In the genomic region with DNA sequence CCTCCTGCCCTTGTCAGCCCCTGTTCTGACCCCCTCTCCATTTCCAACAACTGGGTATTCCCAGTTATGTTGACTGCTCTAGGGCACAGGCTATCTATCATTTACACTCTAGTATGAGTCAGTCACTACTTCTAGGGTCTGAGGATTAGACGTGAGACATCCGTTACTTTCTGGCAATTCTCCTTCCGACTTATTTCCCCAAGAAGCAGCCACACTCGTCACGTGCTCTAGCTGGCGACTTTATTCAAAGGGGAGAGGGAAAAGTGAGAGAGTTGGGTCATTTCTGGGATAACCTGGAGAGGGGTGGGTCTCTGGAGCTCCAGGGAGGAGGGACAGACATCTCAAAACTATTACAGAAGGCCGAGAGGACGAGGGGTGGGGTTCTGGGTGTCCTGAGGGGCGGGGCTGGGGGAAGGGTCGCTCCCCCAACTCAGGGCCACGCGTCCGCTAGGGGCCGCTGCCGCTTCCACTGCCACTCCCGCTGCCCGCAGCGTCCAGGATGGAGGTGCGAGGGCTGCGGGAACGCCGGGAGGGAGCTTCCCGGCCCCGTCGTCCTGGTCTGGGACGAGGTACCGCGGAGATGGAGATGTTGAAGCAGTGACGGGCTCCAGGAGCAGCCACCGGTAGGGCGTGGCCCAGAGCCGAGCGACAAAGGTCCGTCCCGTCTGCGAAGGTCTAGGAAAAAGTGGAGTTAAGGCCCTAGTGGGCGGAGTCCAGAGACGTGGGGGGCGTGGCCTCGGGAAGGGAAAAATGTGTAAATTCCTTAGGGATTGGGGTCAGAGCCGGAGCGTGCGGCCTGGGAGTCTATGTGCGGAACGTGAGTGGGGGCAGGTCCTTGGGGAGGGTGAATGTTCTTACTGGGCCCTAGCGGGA, we compare ENCODE assay signal across 1 cellular context.
TF ChIP-seq lines count a peak whose summit lies in the region.

No MANE protein-coding gene starts in this region.

TF ChIP-seq in WTC11, 78 proteins besides CTCF, POLR2A, EP300 and RAD21 (continued from another document):
- TF ChIP-seq, protein P1, sequence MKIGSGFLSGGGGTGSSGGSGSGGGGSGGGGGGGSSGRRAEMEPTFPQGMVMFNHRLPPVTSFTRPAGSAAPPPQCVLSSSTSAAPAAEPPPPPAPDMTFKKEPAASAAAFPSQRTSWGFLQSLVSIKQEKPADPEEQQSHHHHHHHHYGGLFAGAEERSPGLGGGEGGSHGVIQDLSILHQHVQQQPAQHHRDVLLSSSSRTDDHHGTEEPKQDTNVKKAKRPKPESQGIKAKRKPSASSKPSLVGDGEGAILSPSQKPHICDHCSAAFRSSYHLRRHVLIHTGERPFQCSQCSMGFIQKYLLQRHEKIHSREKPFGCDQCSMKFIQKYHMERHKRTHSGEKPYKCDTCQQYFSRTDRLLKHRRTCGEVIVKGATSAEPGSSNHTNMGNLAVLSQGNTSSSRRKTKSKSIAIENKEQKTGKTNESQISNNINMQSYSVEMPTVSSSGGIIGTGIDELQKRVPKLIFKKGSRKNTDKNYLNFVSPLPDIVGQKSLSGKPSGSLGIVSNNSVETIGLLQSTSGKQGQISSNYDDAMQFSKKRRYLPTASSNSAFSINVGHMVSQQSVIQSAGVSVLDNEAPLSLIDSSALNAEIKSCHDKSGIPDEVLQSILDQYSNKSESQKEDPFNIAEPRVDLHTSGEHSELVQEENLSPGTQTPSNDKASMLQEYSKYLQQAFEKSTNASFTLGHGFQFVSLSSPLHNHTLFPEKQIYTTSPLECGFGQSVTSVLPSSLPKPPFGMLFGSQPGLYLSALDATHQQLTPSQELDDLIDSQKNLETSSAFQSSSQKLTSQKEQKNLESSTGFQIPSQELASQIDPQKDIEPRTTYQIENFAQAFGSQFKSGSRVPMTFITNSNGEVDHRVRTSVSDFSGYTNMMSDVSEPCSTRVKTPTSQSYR (CRISPR knock-in tag; IDR thresholded peaks at IDR 0.05), result no peak
- TF ChIP-seq, protein P2, sequence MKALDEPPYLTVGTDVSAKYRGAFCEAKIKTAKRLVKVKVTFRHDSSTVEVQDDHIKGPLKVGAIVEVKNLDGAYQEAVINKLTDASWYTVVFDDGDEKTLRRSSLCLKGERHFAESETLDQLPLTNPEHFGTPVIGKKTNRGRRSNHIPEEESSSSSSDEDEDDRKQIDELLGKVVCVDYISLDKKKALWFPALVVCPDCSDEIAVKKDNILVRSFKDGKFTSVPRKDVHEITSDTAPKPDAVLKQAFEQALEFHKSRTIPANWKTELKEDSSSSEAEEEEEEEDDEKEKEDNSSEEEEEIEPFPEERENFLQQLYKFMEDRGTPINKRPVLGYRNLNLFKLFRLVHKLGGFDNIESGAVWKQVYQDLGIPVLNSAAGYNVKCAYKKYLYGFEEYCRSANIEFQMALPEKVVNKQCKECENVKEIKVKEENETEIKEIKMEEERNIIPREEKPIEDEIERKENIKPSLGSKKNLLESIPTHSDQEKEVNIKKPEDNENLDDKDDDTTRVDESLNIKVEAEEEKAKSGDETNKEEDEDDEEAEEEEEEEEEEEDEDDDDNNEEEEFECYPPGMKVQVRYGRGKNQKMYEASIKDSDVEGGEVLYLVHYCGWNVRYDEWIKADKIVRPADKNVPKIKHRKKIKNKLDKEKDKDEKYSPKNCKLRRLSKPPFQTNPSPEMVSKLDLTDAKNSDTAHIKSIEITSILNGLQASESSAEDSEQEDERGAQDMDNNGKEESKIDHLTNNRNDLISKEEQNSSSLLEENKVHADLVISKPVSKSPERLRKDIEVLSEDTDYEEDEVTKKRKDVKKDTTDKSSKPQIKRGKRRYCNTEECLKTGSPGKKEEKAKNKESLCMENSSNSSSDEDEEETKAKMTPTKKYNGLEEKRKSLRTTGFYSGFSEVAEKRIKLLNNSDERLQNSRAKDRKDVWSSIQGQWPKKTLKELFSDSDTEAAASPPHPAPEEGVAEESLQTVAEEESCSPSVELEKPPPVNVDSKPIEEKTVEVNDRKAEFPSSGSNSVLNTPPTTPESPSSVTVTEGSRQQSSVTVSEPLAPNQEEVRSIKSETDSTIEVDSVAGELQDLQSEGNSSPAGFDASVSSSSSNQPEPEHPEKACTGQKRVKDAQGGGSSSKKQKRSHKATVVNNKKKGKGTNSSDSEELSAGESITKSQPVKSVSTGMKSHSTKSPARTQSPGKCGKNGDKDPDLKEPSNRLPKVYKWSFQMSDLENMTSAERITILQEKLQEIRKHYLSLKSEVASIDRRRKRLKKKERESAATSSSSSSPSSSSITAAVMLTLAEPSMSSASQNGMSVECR (CRISPR knock-in tag; IDR thresholded peaks at IDR 0.05; ENCODE audit: borderline replicate concordance), result peak; percentile 61; the same call in 1 of the 2 replicates
- TF ChIP-seq MXD4 (CRISPR knock-in tag; IDR thresholded peaks at IDR 0.05; ENCODE audit: borderline replicate concordance) (no peak), HMGA2 (CRISPR knock-in tag; IDR thresholded peaks at IDR 0.05) (no peak), NR2C2 (CRISPR knock-in tag; IDR thresholded peaks at IDR 0.05) (no peak), GABPB1 (CRISPR knock-in tag; IDR thresholded peaks at IDR 0.05) (no peak), NR3C1 (CRISPR knock-in tag; conservative IDR thresholded peaks at IDR 0.05; ENCODE audit: low read depth) (no peak), ATF1 (CRISPR knock-in tag; IDR thresholded peaks at IDR 0.05) (no peak), SP1 (CRISPR knock-in tag; conservative IDR thresholded peaks at IDR 0.05) (peak; percentile 88), RORB (CRISPR knock-in tag; IDR thresholded peaks at IDR 0.05) (no peak), GTF2I (CRISPR knock-in tag; conservative IDR thresholded peaks at IDR 0.05) (no peak), ELF4 (CRISPR knock-in tag; IDR thresholded peaks at IDR 0.05; ENCODE audit: low read depth) (no peak), ZNF219 (CRISPR knock-in tag; IDR thresholded peaks at IDR 0.05; ENCODE audit: borderline replicate concordance) (no peak), ZNF317 (CRISPR knock-in tag; IDR thresholded peaks at IDR 0.05; ENCODE audit: borderline replicate concordance, low read depth) (0 out of 2 replicates have a peak, but pooled peaks have one; percentile 46)
- TF ChIP-seq, protein P3, sequence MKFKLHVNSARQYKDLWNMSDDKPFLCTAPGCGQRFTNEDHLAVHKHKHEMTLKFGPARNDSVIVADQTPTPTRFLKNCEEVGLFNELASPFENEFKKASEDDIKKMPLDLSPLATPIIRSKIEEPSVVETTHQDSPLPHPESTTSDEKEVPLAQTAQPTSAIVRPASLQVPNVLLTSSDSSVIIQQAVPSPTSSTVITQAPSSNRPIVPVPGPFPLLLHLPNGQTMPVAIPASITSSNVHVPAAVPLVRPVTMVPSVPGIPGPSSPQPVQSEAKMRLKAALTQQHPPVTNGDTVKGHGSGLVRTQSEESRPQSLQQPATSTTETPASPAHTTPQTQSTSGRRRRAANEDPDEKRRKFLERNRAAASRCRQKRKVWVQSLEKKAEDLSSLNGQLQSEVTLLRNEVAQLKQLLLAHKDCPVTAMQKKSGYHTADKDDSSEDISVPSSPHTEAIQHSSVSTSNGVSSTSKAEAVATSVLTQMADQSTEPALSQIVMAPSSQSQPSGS (CRISPR knock-in tag; IDR thresholded peaks at IDR 0.05; ENCODE audit: borderline replicate concordance, low read depth), result no peak
- TF ChIP-seq, protein P4, sequence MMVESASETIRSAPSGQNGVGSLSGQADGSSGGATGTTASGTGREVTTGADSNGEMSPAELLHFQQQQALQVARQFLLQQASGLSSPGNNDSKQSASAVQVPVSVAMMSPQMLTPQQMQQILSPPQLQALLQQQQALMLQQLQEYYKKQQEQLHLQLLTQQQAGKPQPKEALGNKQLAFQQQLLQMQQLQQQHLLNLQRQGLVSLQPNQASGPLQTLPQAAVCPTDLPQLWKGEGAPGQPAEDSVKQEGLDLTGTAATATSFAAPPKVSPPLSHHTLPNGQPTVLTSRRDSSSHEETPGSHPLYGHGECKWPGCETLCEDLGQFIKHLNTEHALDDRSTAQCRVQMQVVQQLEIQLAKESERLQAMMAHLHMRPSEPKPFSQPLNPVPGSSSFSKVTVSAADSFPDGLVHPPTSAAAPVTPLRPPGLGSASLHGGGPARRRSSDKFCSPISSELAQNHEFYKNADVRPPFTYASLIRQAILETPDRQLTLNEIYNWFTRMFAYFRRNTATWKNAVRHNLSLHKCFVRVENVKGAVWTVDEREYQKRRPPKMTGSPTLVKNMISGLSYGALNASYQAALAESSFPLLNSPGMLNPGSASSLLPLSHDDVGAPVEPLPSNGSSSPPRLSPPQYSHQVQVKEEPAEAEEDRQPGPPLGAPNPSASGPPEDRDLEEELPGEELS (CRISPR knock-in tag; IDR thresholded peaks at IDR 0.05), result peak; percentile 55; the same call in 1 of the 2 replicates
TF ChIP-seq in WTC11: peak in this region for 15.
